1 cellular context compared by ENCODE assay signal in genomic region chr14:59214702-59215302, GRCh38.
TF ChIP-seq lines count a peak whose summit lies in the region.

No MANE protein-coding gene starts in this region.

TF ChIP-seq in GM23338, 12 proteins besides CTCF, POLR2A, EP300 and RAD21 (continued from another document):
- TF ChIP-seq, protein P1, sequence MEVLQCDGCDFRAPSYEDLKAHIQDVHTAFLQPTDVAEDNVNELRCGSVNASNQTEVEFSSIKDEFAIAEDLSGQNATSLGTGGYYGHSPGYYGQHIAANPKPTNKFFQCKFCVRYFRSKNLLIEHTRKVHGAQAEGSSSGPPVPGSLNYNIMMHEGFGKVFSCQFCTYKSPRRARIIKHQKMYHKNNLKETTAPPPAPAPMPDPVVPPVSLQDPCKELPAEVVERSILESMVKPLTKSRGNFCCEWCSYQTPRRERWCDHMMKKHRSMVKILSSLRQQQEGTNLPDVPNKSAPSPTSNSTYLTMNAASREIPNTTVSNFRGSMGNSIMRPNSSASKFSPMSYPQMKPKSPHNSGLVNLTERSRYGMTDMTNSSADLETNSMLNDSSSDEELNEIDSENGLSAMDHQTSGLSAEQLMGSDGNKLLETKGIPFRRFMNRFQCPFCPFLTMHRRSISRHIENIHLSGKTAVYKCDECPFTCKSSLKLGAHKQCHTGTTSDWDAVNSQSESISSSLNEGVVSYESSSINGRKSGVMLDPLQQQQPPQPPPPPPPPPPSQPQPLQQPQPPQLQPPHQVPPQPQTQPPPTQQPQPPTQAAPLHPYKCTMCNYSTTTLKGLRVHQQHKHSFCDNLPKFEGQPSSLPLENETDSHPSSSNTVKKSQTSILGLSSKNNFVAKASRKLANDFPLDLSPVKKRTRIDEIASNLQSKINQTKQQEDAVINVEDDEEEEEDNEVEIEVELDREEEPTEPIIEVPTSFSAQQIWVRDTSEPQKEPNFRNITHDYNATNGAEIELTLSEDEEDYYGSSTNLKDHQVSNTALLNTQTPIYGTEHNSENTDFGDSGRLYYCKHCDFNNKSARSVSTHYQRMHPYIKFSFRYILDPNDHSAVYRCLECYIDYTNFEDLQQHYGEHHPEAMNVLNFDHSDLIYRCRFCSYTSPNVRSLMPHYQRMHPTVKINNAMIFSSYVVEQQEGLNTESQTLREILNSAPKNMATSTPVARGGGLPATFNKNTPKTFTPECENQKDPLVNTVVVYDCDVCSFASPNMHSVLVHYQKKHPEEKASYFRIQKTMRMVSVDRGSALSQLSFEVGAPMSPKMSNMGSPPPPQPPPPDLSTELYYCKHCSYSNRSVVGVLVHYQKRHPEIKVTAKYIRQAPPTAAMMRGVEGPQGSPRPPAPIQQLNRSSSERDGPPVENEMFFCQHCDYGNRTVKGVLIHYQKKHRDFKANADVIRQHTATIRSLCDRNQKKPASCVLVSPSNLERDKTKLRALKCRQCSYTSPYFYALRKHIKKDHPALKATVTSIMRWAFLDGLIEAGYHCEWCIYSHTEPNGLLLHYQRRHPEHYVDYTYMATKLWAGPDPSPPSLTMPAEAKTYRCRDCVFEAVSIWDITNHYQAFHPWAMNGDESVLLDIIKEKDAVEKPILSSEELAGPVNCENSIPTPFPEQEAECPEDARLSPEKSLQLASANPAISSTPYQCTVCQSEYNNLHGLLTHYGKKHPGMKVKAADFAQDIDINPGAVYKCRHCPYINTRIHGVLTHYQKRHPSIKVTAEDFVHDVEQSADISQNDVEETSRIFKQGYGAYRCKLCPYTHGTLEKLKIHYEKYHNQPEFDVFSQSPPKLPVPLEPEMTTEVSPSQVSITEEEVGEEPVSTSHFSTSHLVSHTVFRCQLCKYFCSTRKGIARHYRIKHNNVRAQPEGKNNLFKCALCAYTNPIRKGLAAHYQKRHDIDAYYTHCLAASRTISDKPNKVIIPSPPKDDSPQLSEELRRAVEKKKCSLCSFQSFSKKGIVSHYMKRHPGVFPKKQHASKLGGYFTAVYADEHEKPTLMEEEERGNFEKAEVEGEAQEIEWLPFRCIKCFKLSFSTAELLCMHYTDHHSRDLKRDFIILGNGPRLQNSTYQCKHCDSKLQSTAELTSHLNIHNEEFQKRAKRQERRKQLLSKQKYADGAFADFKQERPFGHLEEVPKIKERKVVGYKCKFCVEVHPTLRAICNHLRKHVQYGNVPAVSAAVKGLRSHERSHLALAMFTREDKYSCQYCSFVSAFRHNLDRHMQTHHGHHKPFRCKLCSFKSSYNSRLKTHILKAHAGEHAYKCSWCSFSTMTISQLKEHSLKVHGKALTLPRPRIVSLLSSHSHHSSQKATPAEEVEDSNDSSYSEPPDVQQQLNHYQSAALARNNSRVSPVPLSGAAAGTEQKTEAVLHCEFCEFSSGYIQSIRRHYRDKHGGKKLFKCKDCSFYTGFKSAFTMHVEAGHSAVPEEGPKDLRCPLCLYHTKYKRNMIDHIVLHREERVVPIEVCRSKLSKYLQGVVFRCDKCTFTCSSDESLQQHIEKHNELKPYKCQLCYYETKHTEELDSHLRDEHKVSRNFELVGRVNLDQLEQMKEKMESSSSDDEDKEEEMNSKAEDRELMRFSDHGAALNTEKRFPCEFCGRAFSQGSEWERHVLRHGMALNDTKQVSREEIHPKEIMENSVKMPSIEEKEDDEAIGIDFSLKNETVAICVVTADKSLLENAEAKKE (CRISPR knock-in tag; IDR thresholded peaks at IDR 0.05) = no peak
- no peak for TF ChIP-seq ZNF114 (CRISPR knock-in tag; IDR thresholded peaks at IDR 0.05)
